11 cellular contexts compared by ENCODE assay signal in the genomic region with DNA sequence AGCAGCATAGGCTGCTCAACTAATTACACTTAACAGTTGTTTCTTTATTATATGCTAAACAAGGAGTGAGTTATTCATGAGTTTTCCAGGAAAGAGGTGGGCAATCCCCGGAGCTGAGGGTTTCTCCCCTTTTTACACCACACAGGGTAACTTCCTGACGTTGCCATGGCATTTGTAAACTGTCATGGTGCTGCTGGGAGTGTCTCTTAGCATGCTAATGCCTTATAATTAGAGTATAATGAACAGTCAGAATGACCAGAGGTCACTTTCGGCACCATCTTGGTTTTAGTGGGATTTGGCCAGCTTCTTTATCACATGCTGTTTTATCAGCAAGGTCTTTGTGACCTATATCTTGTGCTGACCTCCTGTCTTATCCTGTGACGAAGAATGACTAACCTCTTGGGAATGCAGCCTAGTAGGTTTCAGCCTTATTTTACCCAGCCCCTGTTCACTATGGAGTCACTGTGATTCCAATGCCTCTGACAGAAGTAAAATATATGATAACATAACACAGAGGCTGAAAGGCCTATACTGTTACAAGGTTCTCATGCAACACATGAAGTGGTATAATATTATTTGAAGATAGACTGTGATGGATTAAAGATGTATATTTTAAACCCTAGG. TPM values are rescaled to one million over a fixed set of nuclear protein-coding genes. Genes with fewer than 3 reads are reported as not detected.
DNase-seq lines count a peak whose midpoint lies in the region; ATAC-seq lines count a peak whose summit lies in the region.
"Had no signal": no experiment of that assay in that cellular context is flagged by ENCODE, and none has a peak within 500 bp of the region (broad histone marks: within the 10 kb centered on the region; RNA-seq: fewer than 3 reads in every experiment).

No MANE protein-coding gene starts in this region.

- peaks cover 31% of the 10 kb centered on the region for H3K4me1 Mint-ChIP-seq in activated CD8-positive, alpha-beta memory T cell treated with anti-CD3 and anti-CD28 coated beads, Interleukin-2, amount 10 ng/mL, durations not matched to agents 7 days and 5 days
- H3K4me1 Mint-ChIP-seq in effector memory CD8-positive, alpha-beta T cell (ENCODE audit: low read depth in 2 of 2): no peaks in the 10 kb centered on the region

- CTCF ChIA-PET in activated CD8-positive, alpha-beta memory T cell treated with anti-CD3 and anti-CD28 coated beads, Interleukin-2, amount 10 ng/mL, durations not matched to agents 7 days and 5 days (lab: Charles Lee): interaction anchor here (1.0 kb wide), 1 partner anchor 9 kb away, joined by 6 read pairs; no protein-coding TSS in a partner anchor

- H3K4me3 Mint-ChIP-seq in activated CD8-positive, alpha-beta memory T cell treated with anti-CD3 and anti-CD28 coated beads, Interleukin-2, amount 10 ng/mL, durations not matched to agents 7 days and 5 days: no peak overlapping the region
- H3K4me3 Mint-ChIP-seq in effector memory CD8-positive, alpha-beta T cell: no peak overlapping the region

- DNase-seq in activated CD8-positive, alpha-beta memory T cell treated with anti-CD3 and anti-CD28 coated beads, Interleukin-2, amount 10 ng/mL, durations not matched to agents 7 days and 5 days: peak; percentile 71
- no peak for DNase-seq in activated CD8-positive, alpha-beta memory T cell treated with anti-CD3 and anti-CD28 coated beads, Interleukin-2, amount 50 U/mL, for 48 hours
- DNase-seq in SJSA1 (ENCODE audit: low read depth in 1 of 2, low spot score in 2 of 2) (peak; percentile 41 to 42), NCI-H1105 (lab: John Stamatoyannopoulos, UW) (no peak)
- no peak for DNase-seq in effector memory CD8-positive, alpha-beta T cell
- DNase-seq in stimulated activated CD4-positive, alpha-beta T cell treated with anti-CD3 and anti-CD28 coated beads, Interleukin-1b, Interleukin-23, amount 100 ng/mL, for 48 hours: peak; percentile 57
- DNase-seq: cortex of kidney, NCI-H524 had no signal

- no peaks in the 10 kb centered on the region for H3K9me3 ChIP-seq in SJSA1 (replicated peaks)
- H3K9me3 ChIP-seq: tibial nerve had no signal

- H3K36me3 Mint-ChIP-seq in activated CD8-positive, alpha-beta memory T cell treated with anti-CD3 and anti-CD28 coated beads, Interleukin-2, amount 10 ng/mL, durations not matched to agents 7 days and 5 days: peaks cover 43% of the 10 kb centered on the region
- no peaks in the 10 kb centered on the region for H3K36me3 Mint-ChIP-seq in effector memory CD8-positive, alpha-beta T cell (ENCODE audit: insufficient read depth)

- peak; percentile 64 for ATAC-seq in activated CD8-positive, alpha-beta memory T cell treated with anti-CD3 and anti-CD28 coated beads, Interleukin-2, amount 10 ng/mL, durations not matched to agents 7 days and 5 days
- peak; percentile 26 for ATAC-seq in effector memory CD8-positive, alpha-beta T cell (replicated peaks)
- no peak for ATAC-seq in HG02973 (IDR thresholded peaks at IDR 0.05; ENCODE audit: unreplicated experiment)
- ATAC-seq in GM18511 (IDR thresholded peaks at IDR 0.05; ENCODE audit: unreplicated experiment): no peak

- peak overlapping the region; percentile 32 for H3K27ac Mint-ChIP-seq in activated CD8-positive, alpha-beta memory T cell treated with anti-CD3 and anti-CD28 coated beads, Interleukin-2, amount 10 ng/mL, durations not matched to agents 7 days and 5 days
- peak overlapping the region in 1 of 2 donors; percentile 74 for H3K27ac Mint-ChIP-seq in effector memory CD8-positive, alpha-beta T cell

- H3K4me1 ChIP-seq in SJSA1 (replicated peaks): peaks cover 7% of the 10 kb centered on the region
- H3K4me1 ChIP-seq: tibial nerve had no signal

- peaks cover 2% of the 10 kb centered on the region for H3K9me3 Mint-ChIP-seq in activated CD8-positive, alpha-beta memory T cell treated with anti-CD3 and anti-CD28 coated beads, Interleukin-2, amount 10 ng/mL, durations not matched to agents 7 days and 5 days (ENCODE audit: low read depth)
- no peaks in the 10 kb centered on the region for H3K9me3 Mint-ChIP-seq in effector memory CD8-positive, alpha-beta T cell

- H3K4me3 ChIP-seq in SJSA1: no peak overlapping the region
- H3K4me3 ChIP-seq: tibial nerve had no signal

- H3K36me3 ChIP-seq in SJSA1: no peaks in the 10 kb centered on the region
- H3K36me3 ChIP-seq: tibial nerve had no signal

- H3K27me3 Mint-ChIP-seq in activated CD8-positive, alpha-beta memory T cell treated with anti-CD3 and anti-CD28 coated beads, Interleukin-2, amount 10 ng/mL, durations not matched to agents 7 days and 5 days: no peaks in the 10 kb centered on the region
- H3K27me3 Mint-ChIP-seq in effector memory CD8-positive, alpha-beta T cell: no peaks in the 10 kb centered on the region

- no peaks in the 10 kb centered on the region for H3K27me3 ChIP-seq in SJSA1 (replicated peaks)
- H3K27me3 ChIP-seq: tibial nerve had no signal

- H3K27ac ChIP-seq in SJSA1: peak overlapping the region; percentile 65
- H3K27ac ChIP-seq: tibial nerve had no signal

RNA-seq across cellular contexts. Expression of gene RDX, which starts 41.3 kb away (rescaled TPM):
- 10 to 100 TPM; 53.9 to 71.3 TPM for total RNA-seq in activated CD8-positive, alpha-beta memory T cell treated with anti-CD3 and anti-CD28 coated beads, Interleukin-2, amount 10 ng/mL, durations not matched to agents 7 days and 5 days
- total RNA-seq in SJSA1 (2014; rRNA removed; shearing (Covaris generic)): 111 and 142 TPM in 2 replicates

Comparison
In these comparisons a context has a peak if more than half of its experiments do, and no peak if none do; other contexts are left out.
1. DNase-seq: peak in activated CD8-positive, alpha-beta memory T cell treated with anti-CD3 and anti-CD28 coated beads, Interleukin-2, amount 10 ng/mL, durations not matched to agents 7 days and 5 days (single experiment), SJSA1 (2 of 2) and stimulated activated CD4-positive, alpha-beta T cell treated with anti-CD3 and anti-CD28 coated beads, Interleukin-1b, Interleukin-23, amount 100 ng/mL, for 48 hours (single experiment); none in activated CD8-positive, alpha-beta memory T cell treated with anti-CD3 and anti-CD28 coated beads, Interleukin-2, amount 50 U/mL, for 48 hours (single experiment), effector memory CD8-positive, alpha-beta T cell (0 of 3) and NCI-H1105 (single experiment).
2. ATAC-seq: peak in activated CD8-positive, alpha-beta memory T cell treated with anti-CD3 and anti-CD28 coated beads, Interleukin-2, amount 10 ng/mL, durations not matched to agents 7 days and 5 days (single experiment) and effector memory CD8-positive, alpha-beta T cell (single experiment); none in HG02973 (single experiment) and GM18511 (single experiment).